ENCODE assay signal across 1 cellular context in the genomic region with DNA sequence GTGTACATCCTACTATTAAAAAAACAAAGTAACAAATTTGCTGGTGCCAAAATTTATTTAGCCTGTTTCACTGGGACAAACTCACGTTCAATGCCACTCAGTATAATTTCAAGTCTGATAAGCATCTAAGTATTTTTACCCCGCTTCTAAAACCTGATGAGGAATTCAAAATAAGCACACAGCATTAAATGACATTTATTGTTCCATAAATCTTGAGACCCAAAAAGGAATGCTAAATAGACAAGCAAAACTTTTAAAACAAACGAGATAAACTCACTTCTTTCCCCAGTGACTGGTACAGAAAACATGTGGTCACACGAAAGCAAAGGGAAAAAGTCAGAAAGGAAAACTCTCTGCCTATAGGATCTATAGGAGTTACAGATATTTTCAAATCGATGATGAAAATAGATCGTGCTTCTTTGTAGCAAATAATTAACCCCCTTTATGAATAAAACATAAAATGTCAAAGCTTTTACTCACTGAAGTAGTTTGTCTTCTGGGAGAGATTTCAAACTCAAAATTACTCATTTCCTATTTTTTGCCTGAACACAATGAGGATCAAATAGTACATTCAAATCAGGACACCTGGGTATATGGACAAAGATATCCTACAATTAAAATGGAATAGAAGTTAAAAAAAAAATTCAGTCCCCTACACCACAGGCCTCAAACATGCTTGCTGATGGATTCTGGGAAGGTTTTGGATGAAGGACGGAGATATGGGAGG.
TF ChIP-seq lines count a peak whose summit lies in the region.

No MANE protein-coding gene starts in this region.

TF ChIP-seq in endothelial cell of umbilical vein, 7 proteins besides CTCF, POLR2A, EP300 and RAD21:
- TF ChIP-seq, protein P1, sequence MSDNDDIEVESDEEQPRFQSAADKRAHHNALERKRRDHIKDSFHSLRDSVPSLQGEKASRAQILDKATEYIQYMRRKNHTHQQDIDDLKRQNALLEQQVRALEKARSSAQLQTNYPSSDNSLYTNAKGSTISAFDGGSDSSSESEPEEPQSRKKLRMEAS (IDR thresholded peaks at IDR 0.05; ENCODE audit: insufficient read depth, insufficient read length) = no peak
- TF ChIP-seq JUN (IDR thresholded peaks at IDR 0.05; ENCODE audit: borderline replicate concordance, insufficient read depth, insufficient read length, low read depth) = peak; percentile 47
- no peak for TF ChIP-seq MYC (IDR thresholded peaks at IDR 0.05; ENCODE audit: low read depth, low read length)
- TF ChIP-seq FOS (IDR thresholded peaks at IDR 0.05; ENCODE audit: borderline replicate concordance, insufficient read depth, low read length) = peak; percentile 25
- TF ChIP-seq POLR2AphosphoS5 (IDR thresholded peaks at IDR 0.05; ENCODE audit: insufficient read depth, low read depth, low read length) = no peak
- TF ChIP-seq EZH2 (IDR thresholded peaks at IDR 0.05; ENCODE audit: borderline replicate concordance, low read depth, low read length, severe bottlenecking) = no peak
- no peak for TF ChIP-seq GATA2 (IDR thresholded peaks at IDR 0.05; ENCODE audit: insufficient read depth, insufficient read length, low read depth, low read length)
